In genomic region chr17:81125573-81126081, GRCh38 we compare ENCODE assay signal across 18 cellular contexts. TPM values are rescaled to one million over a fixed set of nuclear protein-coding genes. Genes with fewer than 3 reads are reported as not detected.
DNase-seq lines count a peak whose midpoint lies in the region; ATAC-seq, FAIRE-seq and TF ChIP-seq lines count a peak whose summit lies in the region.
"Had no signal": no experiment of that assay in that cellular context is flagged by ENCODE, and none has a peak within 500 bp of the region (broad histone marks: within the 10 kb centered on the region; RNA-seq: fewer than 3 reads in every experiment).

No MANE protein-coding gene starts in this region.

- H3K4me3 ChIP-seq in A549, result no peak overlapping the region
- H3K4me3 ChIP-seq in right cardiac atrium (ENCODE audit: low read length), result no peak overlapping the region
- H3K4me3 ChIP-seq: skin epidermis had no signal

- CTCF ChIA-PET in A549 (lab: Yijun Ruan, JAX), result interaction anchor here (0.6 to 1.5 kb wide), 5 partner anchors 8 to 76 kb away, joined by 3 to 6 read pairs (median 4); no protein-coding TSS in a partner anchor
- CTCF ChIA-PET in CD4-positive, alpha-beta T cell (lab: Charles Lee), result interaction anchor here (0.8 kb wide), 1 partner anchor 24 kb away, joined by 3 read pairs; no protein-coding TSS in a partner anchor

- H3K27ac ChIP-seq in A549 (0 out of 6 replicates have a peak overlapping the region, but pooled peaks of 1 of the 2 experiments have one; percentile 23), right cardiac atrium (ENCODE audit: low read length) (no peak overlapping the region)
- no peak overlapping the region for H3K27ac ChIP-seq in CD4-positive, alpha-beta T cell (ENCODE audit: low read depth, low read length)
- H3K27ac ChIP-seq: brain microvascular endothelial cell, neutrophil, skin epidermis had no signal

- H3K27me3 Mint-ChIP-seq in CD4-positive, alpha-beta T cell, result no peaks in the 10 kb centered on the region
- H3K27me3 Mint-ChIP-seq: activated naive CD4-positive, alpha-beta T cell treated with anti-CD3 and anti-CD28 coated beads, Interleukin-2, amount 50 U/mL, for 24 hours; memory B cell had no signal

- H3K4me1 Mint-ChIP-seq in CD4-positive, alpha-beta T cell (ENCODE audit: low read depth), result no peaks in the 10 kb centered on the region
- H3K4me1 Mint-ChIP-seq: activated naive CD4-positive, alpha-beta T cell treated with anti-CD3 and anti-CD28 coated beads, Interleukin-2, amount 50 U/mL, for 24 hours; memory B cell had no signal

- H3K36me3 Mint-ChIP-seq in CD4-positive, alpha-beta T cell (ENCODE audit: low read depth), result no peaks in the 10 kb centered on the region
- H3K36me3 Mint-ChIP-seq: activated naive CD4-positive, alpha-beta T cell treated with anti-CD3 and anti-CD28 coated beads, Interleukin-2, amount 50 U/mL, for 24 hours; memory B cell had no signal

- DNase-seq in A549 (ENCODE audit: low read depth in 1 of 2, low spot score in 1 of 2) (no peak), H54 (ENCODE audit: insufficient read length, low spot score) (peak; percentile 85), RPMI8226 (peak; percentile 38), right cardiac atrium (no peak), NCI-H1048 (lab: John Stamatoyannopoulos, UW) (no peak)
- no peak for DNase-seq in central memory CD4-positive, alpha-beta T cell
- DNase-seq in CD4-positive, alpha-beta T cell, result no peak
- DNase-seq: activated CD4-positive, CD25-positive, alpha-beta regulatory T cell treated with anti-CD3 and anti-CD28 coated beads, Interleukin-2, amount 50 U/mL, for 72 hours; brain microvascular endothelial cell; effector memory CD4-positive, alpha-beta T cell; foreskin fibroblast; stimulated activated naive CD8-positive, alpha-beta T cell treated with anti-CD3 and anti-CD28 coated beads, Interleukin-15, Interleukin-2, amounts not matched to agents 100 U/mL and 50 U/mL, for 24 hours had no signal

- 0 out of 3 replicates have a peak overlapping the region, but pooled peaks have one; percentile 16 for H3K4me2 ChIP-seq in A549

- TF ChIP-seq POLR2A in A549 (IDR thresholded peaks at IDR 0.05; ENCODE audit: low read length) (no peak), H54 (IDR thresholded peaks at IDR 0.05; ENCODE audit: low read depth, low read length) (no peak)

- H3K27ac Mint-ChIP-seq in CD4-positive, alpha-beta T cell, result no peak overlapping the region
- H3K27ac Mint-ChIP-seq: activated naive CD4-positive, alpha-beta T cell treated with anti-CD3 and anti-CD28 coated beads, Interleukin-2, amount 50 U/mL, for 24 hours; memory B cell had no signal

- H3K4me1 ChIP-seq in A549 (peaks cover 10% of the 10 kb centered on the region), right cardiac atrium (ENCODE audit: control insufficient read depth, insufficient read depth, low read length) (no peaks in the 10 kb centered on the region)

- H3K9me3 ChIP-seq in A549 (no peaks in the 10 kb centered on the region), right cardiac atrium (ENCODE audit: control insufficient read depth, low read length) (no peaks in the 10 kb centered on the region)
- no peaks in the 10 kb centered on the region for H3K9me3 ChIP-seq in CD4-positive, alpha-beta T cell (ENCODE audit: control insufficient read depth, low read length)
- H3K9me3 ChIP-seq: neutrophil had no signal

- no peak for TF ChIP-seq EP300 in A549 (IDR thresholded peaks at IDR 0.05)

- ATAC-seq in A549 (0 out of 6 replicates have a peak, but pooled peaks of 1 of the 2 experiments have one; percentile 1), right cardiac atrium (peak; percentile 2 to 30), GM18517 (IDR thresholded peaks at IDR 0.05; ENCODE audit: unreplicated experiment) (no peak)
- ATAC-seq in CD4-positive, alpha-beta T cell (ENCODE audit: poor library complexity), result no peak
- ATAC-seq: stimulated activated naive CD8-positive, alpha-beta T cell treated with anti-CD3 and anti-CD28 coated beads, Interleukin-15, Interleukin-2, amounts not matched to agents 100 U/mL and 50 U/mL, for 24 hours had no signal

- no peak for TF ChIP-seq RAD21 in A549 (conservative IDR thresholded peaks at IDR 0.05 in 1 of 2, IDR thresholded peaks at IDR 0.05 in 1 of 2)

- POLR2A ChIA-PET in A549 (lab: Yijun Ruan, JAX), result interaction anchor here (1.2 kb wide), 1 partner anchor 113 kb away, joined by 3 read pairs; the partner anchor contains the start of genes NDUFAF8 and TEPSIN
- POLR2A ChIA-PET in CD4-positive, alpha-beta T cell (lab: Charles Lee), result no interaction called here

- intact Hi-C loops in right cardiac atrium (cut with DNase I), result no loop called here
- intact Hi-C loops in CD4-positive, alpha-beta T cell (cut with DNase I, micrococcal nuclease), result no loop called here

- H3K4me3 Mint-ChIP-seq in CD4-positive, alpha-beta T cell, result no peak overlapping the region
- H3K4me3 Mint-ChIP-seq: activated naive CD4-positive, alpha-beta T cell treated with anti-CD3 and anti-CD28 coated beads, Interleukin-2, amount 50 U/mL, for 24 hours; memory B cell had no signal

- no peak for TF ChIP-seq CTCF in A549 (IDR thresholded peaks at IDR 0.05)
- no peak for TF ChIP-seq CTCF in CD4-positive, alpha-beta T cell (IDR thresholded peaks at IDR 0.05)

- 66% methylated on average over 12 of the region's 14 CpGs for WGBS in A549 (ENCODE audit: missing lambda C conversion rate)
- WGBS in right cardiac atrium, result 41% methylated on average over 14 of the region's 14 CpGs

- no peaks in the 10 kb centered on the region for H3K27me3 ChIP-seq in right cardiac atrium (ENCODE audit: control insufficient read depth, insufficient read depth)
- no peaks in the 10 kb centered on the region for H3K27me3 ChIP-seq in CD4-positive, alpha-beta T cell (ENCODE audit: control insufficient read depth, insufficient read depth, low read length)
- H3K27me3 ChIP-seq: neutrophil had no signal

- no peak for FAIRE-seq in A549 (lab: Jason Lieb, UNC)
- no peak for FAIRE-seq in H54 (lab: Jason Lieb, UNC)

- no peaks in the 10 kb centered on the region for H3K9me3 Mint-ChIP-seq in CD4-positive, alpha-beta T cell
- H3K9me3 Mint-ChIP-seq: activated naive CD4-positive, alpha-beta T cell treated with anti-CD3 and anti-CD28 coated beads, Interleukin-2, amount 50 U/mL, for 24 hours; memory B cell had no signal

TF ChIP-seq in A549, 52 proteins besides CTCF, POLR2A, EP300 and RAD21:
- TF ChIP-seq RCOR1 (IDR thresholded peaks at IDR 0.05; ENCODE audit: low read depth, low read length) (no peak), CEBPB (IDR thresholded peaks at IDR 0.05) (no peak)

RNA-seq across cellular contexts. Expression of gene PVALEF, which starts 39.7 kb away (rescaled TPM):
- polyA plus RNA-seq in A549 (2011; rRNA removed) (not detected in 2 replicates), A549 (2017; fragmentation: RNase III; extraction: RNeasy Plus Mini Kit Qiagen cat#74134 plus additional on column Dnase treatment) (not detected in 3 replicates), right cardiac atrium (not detected)
- not detected in 2 replicates for polyA plus RNA-seq in A549 (2012; cell fraction: cytosol; rRNA removed)
- polyA plus RNA-seq in A549 (2012; cell fraction: nucleus; rRNA removed), result not detected in 2 replicates
- not detected in 2 replicates for polyA minus RNA-seq in A549 (2011; rRNA and poly(A)+ RNA removed)
- total RNA-seq in right cardiac atrium, result not detected
- not detected for total RNA-seq in CD4-positive, alpha-beta T cell
- total RNA-seq: T-helper 1 cell treated with Interleukin-12 subunit alpha and Interleukin-12 subunit beta and Interleukin-4 antibody, amounts not matched to agents 30 ng/mL and 1 ng/mL, for 36 hours had no signal

RNA-seq across cellular contexts. Expression of gene AATK, which starts 40.4 kb away (rescaled TPM):
- polyA plus RNA-seq in A549 (2011; rRNA removed) (0.17 and 0.26 TPM in 2 replicates), A549 (2017; fragmentation: RNase III; extraction: RNeasy Plus Mini Kit Qiagen cat#74134 plus additional on column Dnase treatment) (0.37 to 0.51 TPM (median 0.39 TPM) in 3 replicates), right cardiac atrium (10.4 TPM)
- 0.44 and 0.57 TPM in 2 replicates for polyA plus RNA-seq in A549 (2012; cell fraction: cytosol; rRNA removed)
- 1.3 and 1.6 TPM in 2 replicates for polyA plus RNA-seq in A549 (2012; cell fraction: nucleus; rRNA removed)
- polyA minus RNA-seq in A549 (2011; rRNA and poly(A)+ RNA removed), result 0.25 and 0.73 TPM in 2 replicates
- total RNA-seq in right cardiac atrium, result 10 to 100 TPM in 3 of 4 donors, 1 to 10 TPM in 1; 8.6 to 15.4 (median 12.6) TPM
- under 1 TPM; 0.25 to 0.82 TPM for total RNA-seq in CD4-positive, alpha-beta T cell

Comparison
In these comparisons a context has a peak if more than half of its experiments do, and no peak if none do; other contexts are left out.
1. ATAC-seq: peak in right cardiac atrium (2 of 2); none in GM18517 (single experiment) and CD4-positive, alpha-beta T cell (single experiment).
2. DNase-seq: peak in H54 (single experiment) and RPMI8226 (single experiment); none in A549 (0 of 2), right cardiac atrium (0 of 3), central memory CD4-positive, alpha-beta T cell (single experiment), NCI-H1048 (single experiment) and CD4-positive, alpha-beta T cell (0 of 10).
3. RNA of gene AATK, which starts 40.4 kb away (total RNA-seq): 8.6 to 15.4 TPM in right cardiac atrium; 0.25 to 0.82 TPM in CD4-positive, alpha-beta T cell; every median in the first group is over 4 times any median in the second.